Comparison of ENCODE assay signal across 22 cellular contexts in the genomic region with DNA sequence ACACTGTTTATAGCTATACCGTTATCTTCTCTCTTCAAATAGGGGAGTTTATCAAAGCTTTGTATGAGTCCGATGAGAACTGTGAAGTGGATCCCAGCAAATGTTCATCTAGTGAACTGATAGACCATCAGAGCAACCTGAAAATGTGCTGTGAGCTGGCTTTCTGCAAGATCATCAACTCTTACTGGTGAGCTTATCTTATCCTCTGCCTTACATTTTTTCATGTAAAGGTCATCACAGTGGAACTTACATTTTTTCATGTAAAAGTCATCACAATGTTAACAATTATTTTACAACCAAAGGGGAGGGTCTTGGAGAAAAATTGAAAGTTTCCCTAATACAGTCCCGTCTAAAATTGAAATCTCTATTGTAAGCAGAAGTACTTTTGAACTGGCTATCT. TPM values are rescaled to one million over a fixed set of nuclear protein-coding genes. Genes with fewer than 3 reads are reported as not detected.
DNase-seq lines count a peak whose midpoint lies in the region; ATAC-seq and FAIRE-seq lines count a peak whose summit lies in the region.
"Had no signal": no experiment of that assay in that cellular context is flagged by ENCODE, and none has a peak within 500 bp of the region (broad histone marks: within the 10 kb centered on the region; RNA-seq: fewer than 3 reads in every experiment).

No MANE protein-coding gene starts in this region.

- H3K4me3 Mint-ChIP-seq in activated T-helper 17 cell treated with anti-CD3 and anti-CD28 coated beads, Interleukin-2, amount 50 U/mL, for 72 hours = no peak overlapping the region
- H3K4me3 Mint-ChIP-seq: naive thymus-derived CD8-positive, alpha-beta T cell had no signal

- ATAC-seq in activated T-helper 17 cell treated with anti-CD3 and anti-CD28 coated beads, Interleukin-2, amount 50 U/mL, for 72 hours (replicated peaks) = no peak
- no peak for ATAC-seq in GM19023 (IDR thresholded peaks at IDR 0.05; ENCODE audit: unreplicated experiment)
- ATAC-seq: lower lobe of right lung; naive thymus-derived CD8-positive, alpha-beta T cell had no signal

- FAIRE-seq in RCC 7860 (lab: Jason Lieb, UNC) (no peak), urothelium cell line (lab: Jason Lieb, UNC) (no peak)
- FAIRE-seq: endothelial cell of umbilical vein had no signal

- H3K27ac Mint-ChIP-seq in activated T-helper 17 cell treated with anti-CD3 and anti-CD28 coated beads, Interleukin-2, amount 50 U/mL, for 72 hours = no peak overlapping the region
- H3K27ac Mint-ChIP-seq: naive thymus-derived CD8-positive, alpha-beta T cell had no signal

- H3K9me3 Mint-ChIP-seq in activated T-helper 17 cell treated with anti-CD3 and anti-CD28 coated beads, Interleukin-2, amount 50 U/mL, for 72 hours = no peaks in the 10 kb centered on the region
- H3K9me3 Mint-ChIP-seq: naive thymus-derived CD8-positive, alpha-beta T cell had no signal

- DNase-seq in EL (peak; percentile 82), RCC 7860 (ENCODE audit: low spot score) (peak; percentile 22), fibroblast of peridontal ligament (ENCODE audit: extremely low read depth) (peak; percentile 47), urothelium cell line (ENCODE audit: low spot score) (peak; percentile 10), NCI-H82 (lab: John Stamatoyannopoulos, UW) (no peak)
- DNase-seq: activated CD4-positive, alpha-beta T cell treated with anti-CD3 and anti-CD28 coated beads for 48 hours; activated CD8-positive, alpha-beta memory T cell treated with anti-CD3 and anti-CD28 coated beads, Interleukin-2, amount 50 U/mL, for 4 hours; activated gamma-delta T cell treated with Interleukin-2 at 50 U/mL for 16 hours; DMS79; lower lobe of right lung; naive thymus-derived CD8-positive, alpha-beta T cell; NCI-H187 treated with DMSO at 0.1 percent for 48 hours; NCI-H526; spleen; testis had no signal

- no peaks in the 10 kb centered on the region for H3K4me1 Mint-ChIP-seq in activated T-helper 17 cell treated with anti-CD3 and anti-CD28 coated beads, Interleukin-2, amount 50 U/mL, for 72 hours

- H3K36me3 Mint-ChIP-seq in activated T-helper 17 cell treated with anti-CD3 and anti-CD28 coated beads, Interleukin-2, amount 50 U/mL, for 72 hours (ENCODE audit: low read depth) = no peaks in the 10 kb centered on the region
- H3K36me3 Mint-ChIP-seq: naive thymus-derived CD8-positive, alpha-beta T cell had no signal

- H3K27me3 Mint-ChIP-seq in activated T-helper 17 cell treated with anti-CD3 and anti-CD28 coated beads, Interleukin-2, amount 50 U/mL, for 72 hours = peaks cover 7% of the 10 kb centered on the region

RNA-seq across cellular contexts. Expression of gene CLEC20A, which starts 45.2 kb away (rescaled TPM):
- total RNA-seq in activated T-helper 17 cell treated with anti-CD3 and anti-CD28 coated beads, Interleukin-2, amount 50 U/mL, for 72 hours = not detected
- total RNA-seq: ascending aorta, endothelial cell of umbilical vein, glomerular endothelial cell, lower lobe of right lung, PC-9, posterior vena cava had no signal
